27 cellular contexts compared by ENCODE assay signal in the genomic region with DNA sequence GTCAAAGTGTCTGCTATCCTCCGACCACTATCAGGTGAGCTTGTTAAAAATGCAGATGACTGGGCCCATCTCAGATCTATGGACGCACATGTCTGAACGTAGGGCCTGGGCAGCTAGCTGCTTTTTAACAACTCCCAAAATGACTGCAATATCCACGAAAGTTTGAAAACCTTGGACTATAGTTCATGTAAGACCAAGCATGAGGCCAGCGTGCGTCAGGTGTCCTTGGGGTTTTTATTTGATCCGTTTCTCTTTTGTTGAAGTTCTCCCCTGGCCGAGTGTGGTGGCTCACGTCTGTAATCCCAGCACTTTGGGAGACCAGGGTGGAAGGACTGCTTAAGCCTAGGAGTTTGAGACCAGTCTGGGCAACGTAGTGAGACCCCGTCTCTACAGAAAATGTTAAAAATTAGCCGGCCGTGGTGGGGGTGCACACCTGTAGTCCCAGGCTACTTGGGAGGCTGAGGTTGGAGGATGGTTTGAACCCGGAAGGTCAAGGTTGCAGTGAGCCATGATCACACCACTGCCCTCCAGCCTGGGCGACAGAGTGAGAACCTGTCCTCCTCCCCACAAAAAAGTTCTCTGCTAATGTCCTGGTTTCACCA. TPM values are rescaled to one million over a fixed set of nuclear protein-coding genes. Genes with fewer than 3 reads are reported as not detected.
DNase-seq lines count a peak whose midpoint lies in the region; ATAC-seq and TF ChIP-seq lines count a peak whose summit lies in the region.
"Had no signal": no experiment of that assay in that cellular context is flagged by ENCODE, and none has a peak within 500 bp of the region (broad histone marks: within the 10 kb centered on the region; RNA-seq: fewer than 3 reads in every experiment).

No MANE protein-coding gene starts in this region.

- no peaks in the 10 kb centered on the region for H3K27me3 Mint-ChIP-seq in WTC11 (ENCODE audit: low read depth)
- H3K27me3 Mint-ChIP-seq: CD4-positive, alpha-beta memory T cell; CD4-positive, CD25-positive, alpha-beta regulatory T cell had no signal

- no peaks in the 10 kb centered on the region for H3K36me3 ChIP-seq in adrenal gland (replicated peaks in 1 of 2)
- no peaks in the 10 kb centered on the region for H3K36me3 ChIP-seq in sigmoid colon
- H3K36me3 ChIP-seq in smooth muscle cell (ENCODE audit: low read depth), result no peaks in the 10 kb centered on the region
- H3K36me3 ChIP-seq: BE2C, BLaER1 had no signal

- no peak overlapping the region for H2AFZ ChIP-seq in smooth muscle cell (ENCODE audit: low read depth)

- POLR2A ChIA-PET in WTC11 (lab: Charles Lee), result interaction anchor here (0.6 kb wide), 1 partner anchor 148 kb away, joined by 4 read pairs; no protein-coding TSS in a partner anchor

- H3F3A ChIP-seq in smooth muscle cell (ENCODE audit: low read depth), result no peaks in the 10 kb centered on the region

- CTCF ChIA-PET in WTC11 (lab: Charles Lee), result no interaction called here

- 0 out of 2 replicates have a peak overlapping the region, but pooled peaks have one; percentile 5 for H3K27ac Mint-ChIP-seq in WTC11
- H3K27ac Mint-ChIP-seq: CD14-positive monocyte; CD4-positive, alpha-beta memory T cell; CD4-positive, CD25-positive, alpha-beta regulatory T cell; CD8-positive, alpha-beta memory T cell had no signal

- peak overlapping the region in 2 of 5 donors; percentile 51 to 66 for H3K27ac ChIP-seq in adrenal gland
- H3K27ac ChIP-seq in sigmoid colon, result no peak overlapping the region
- H3K27ac ChIP-seq in smooth muscle cell (ENCODE audit: low read depth), result no peak overlapping the region
- H3K27ac ChIP-seq: BLaER1 had no signal

- peaks cover 19% of the 10 kb centered on the region for H3K4me1 Mint-ChIP-seq in WTC11
- H3K4me1 Mint-ChIP-seq: CD4-positive, alpha-beta memory T cell; CD4-positive, CD25-positive, alpha-beta regulatory T cell; CD8-positive, alpha-beta memory T cell had no signal

- H3K79me2 ChIP-seq in smooth muscle cell (ENCODE audit: low read depth), result no peaks in the 10 kb centered on the region

- WGBS in adrenal gland, 4 donors, result 60 to 70% (median 65%) methylated on average over 14 to 15 of the region's 15 CpGs
- 89 to 92% methylated on average over 15 of the region's 15 CpGs for WGBS in sigmoid colon, 2 donors
- WGBS in smooth muscle cell (ENCODE audit: low lambda C conversion rate), result 91% methylated on average over 15 of the region's 15 CpGs

- H3K9me3 Mint-ChIP-seq in WTC11, result no peaks in the 10 kb centered on the region
- H3K9me3 Mint-ChIP-seq: CD14-positive monocyte; CD8-positive, alpha-beta memory T cell had no signal

- H3K27me3 ChIP-seq in adrenal gland (no peaks in the 10 kb centered on the region), sigmoid colon (peaks cover 0 to 15% (median 0%) of the 10 kb centered on the region in 3 donors), smooth muscle cell (ENCODE audit: low read depth) (no peaks in the 10 kb centered on the region)
- H3K27me3 ChIP-seq: BE2C, BLaER1 had no signal

- H3K9me3 ChIP-seq in adrenal gland (replicated peaks in 1 of 3) (no peaks in the 10 kb centered on the region), sigmoid colon (no peaks in the 10 kb centered on the region), smooth muscle cell (replicated peaks; ENCODE audit: low read depth) (no peaks in the 10 kb centered on the region)
- H3K9me3 ChIP-seq: BE2C, BLaER1 had no signal

- no peak overlapping the region for H3K4me2 ChIP-seq in smooth muscle cell
- H3K4me2 ChIP-seq: BLaER1 had no signal

- TF ChIP-seq POLR2A in adrenal gland (IDR thresholded peaks at IDR 0.05) (no peak), sigmoid colon (IDR thresholded peaks at IDR 0.05) (no peak)

- peaks cover 8 to 10% of the 10 kb centered on the region in 2 donors for H3K4me1 ChIP-seq in adrenal gland (replicated peaks in 1 of 2)
- peaks cover 0 to 5% (median 0%) of the 10 kb centered on the region in 4 donors for H3K4me1 ChIP-seq in sigmoid colon
- no peaks in the 10 kb centered on the region for H3K4me1 ChIP-seq in smooth muscle cell (ENCODE audit: low read depth)
- H3K4me1 ChIP-seq: BE2C had no signal

- H3K9ac ChIP-seq in smooth muscle cell (ENCODE audit: low read depth), result no peak overlapping the region
- H3K9ac ChIP-seq: BLaER1 had no signal

- no peak for TF ChIP-seq CTCF in WTC11 (IDR thresholded peaks at IDR 0.05)
- TF ChIP-seq CTCF in adrenal gland (IDR thresholded peaks at IDR 0.05), result no peak
- TF ChIP-seq CTCF in sigmoid colon (IDR thresholded peaks at IDR 0.05), result no peak
- TF ChIP-seq CTCF in smooth muscle cell (IDR thresholded peaks at IDR 0.05; ENCODE audit: borderline replicate concordance, insufficient read depth, poor library complexity, severe bottlenecking), result no peak

- no peak for TF ChIP-seq EP300 in sigmoid colon (IDR thresholded peaks at IDR 0.05)

- H3K36me3 Mint-ChIP-seq in WTC11, result no peaks in the 10 kb centered on the region
- H3K36me3 Mint-ChIP-seq: CD14-positive monocyte; CD4-positive, alpha-beta memory T cell; CD4-positive, CD25-positive, alpha-beta regulatory T cell; CD8-positive, alpha-beta memory T cell had no signal

- H3K4me3 ChIP-seq in adrenal gland (no peak overlapping the region), sigmoid colon (no peak overlapping the region), smooth muscle cell (no peak overlapping the region)
- H3K4me3 ChIP-seq: BLaER1, GM12878 had no signal

- no peak overlapping the region for H3K4me3 Mint-ChIP-seq in WTC11
- H3K4me3 Mint-ChIP-seq: CD4-positive, alpha-beta memory T cell; CD4-positive, CD25-positive, alpha-beta regulatory T cell; CD8-positive, alpha-beta memory T cell had no signal

- ATAC-seq in WTC11, result no peak
- ATAC-seq: GM12878 had no signal

- intact Hi-C loops in adrenal gland (cut with DNase I) (no loop called here), sigmoid colon (cut with DNase I) (no loop called here)

- no peak for DNase-seq in WTC11 (ENCODE audit: low spot score)
- peak in 6 of 7 donors; percentile 62 to 79 (median 69) for DNase-seq in adrenal gland
- DNase-seq in sigmoid colon, result peak; percentile 42
- no peak for DNase-seq in activated T-cell treated with anti-CD3 and anti-CD28 coated beads, Interleukin-2, amount 50 U/mL, for 48 hours
- DNase-seq in smooth muscle cell (lab: John Stamatoyannopoulos, UW; ENCODE audit: unreplicated experiment), result no peak
- DNase-seq: 8988T; ACHN; BE2C; C1 segment of cervical spinal cord; CD4-positive, alpha-beta memory T cell; CD4-positive, CD25-positive, alpha-beta regulatory T cell; CD8-positive, alpha-beta memory T cell; COR-L47; DMS 273 treated with DMSO at 0.1 percent for 48 hours; DMS153; DMS53; DMS79; DND-41; EL; GDM1 had no signal

- H4K20me1 ChIP-seq in smooth muscle cell (ENCODE audit: low read depth), result no peaks in the 10 kb centered on the region
- H4K20me1 ChIP-seq: BLaER1 had no signal

TF ChIP-seq in WTC11, 78 proteins besides CTCF, POLR2A, EP300 and RAD21 (continues in another document):
- no peak for TF ChIP-seq TCF7 (CRISPR knock-in tag; IDR thresholded peaks at IDR 0.05; ENCODE audit: low read depth)
- no peak for TF ChIP-seq IRF2 (CRISPR knock-in tag; IDR thresholded peaks at IDR 0.05; ENCODE audit: borderline replicate concordance, low read depth)
- TF ChIP-seq, protein P1, sequence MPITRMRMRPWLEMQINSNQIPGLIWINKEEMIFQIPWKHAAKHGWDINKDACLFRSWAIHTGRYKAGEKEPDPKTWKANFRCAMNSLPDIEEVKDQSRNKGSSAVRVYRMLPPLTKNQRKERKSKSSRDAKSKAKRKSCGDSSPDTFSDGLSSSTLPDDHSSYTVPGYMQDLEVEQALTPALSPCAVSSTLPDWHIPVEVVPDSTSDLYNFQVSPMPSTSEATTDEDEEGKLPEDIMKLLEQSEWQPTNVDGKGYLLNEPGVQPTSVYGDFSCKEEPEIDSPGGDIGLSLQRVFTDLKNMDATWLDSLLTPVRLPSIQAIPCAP (CRISPR knock-in tag; IDR thresholded peaks at IDR 0.05), result no peak
- TF ChIP-seq, protein P2, sequence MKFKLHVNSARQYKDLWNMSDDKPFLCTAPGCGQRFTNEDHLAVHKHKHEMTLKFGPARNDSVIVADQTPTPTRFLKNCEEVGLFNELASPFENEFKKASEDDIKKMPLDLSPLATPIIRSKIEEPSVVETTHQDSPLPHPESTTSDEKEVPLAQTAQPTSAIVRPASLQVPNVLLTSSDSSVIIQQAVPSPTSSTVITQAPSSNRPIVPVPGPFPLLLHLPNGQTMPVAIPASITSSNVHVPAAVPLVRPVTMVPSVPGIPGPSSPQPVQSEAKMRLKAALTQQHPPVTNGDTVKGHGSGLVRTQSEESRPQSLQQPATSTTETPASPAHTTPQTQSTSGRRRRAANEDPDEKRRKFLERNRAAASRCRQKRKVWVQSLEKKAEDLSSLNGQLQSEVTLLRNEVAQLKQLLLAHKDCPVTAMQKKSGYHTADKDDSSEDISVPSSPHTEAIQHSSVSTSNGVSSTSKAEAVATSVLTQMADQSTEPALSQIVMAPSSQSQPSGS (CRISPR knock-in tag; IDR thresholded peaks at IDR 0.05; ENCODE audit: borderline replicate concordance, low read depth), result no peak
- no peak for TF ChIP-seq GRHL2 (CRISPR knock-in tag; IDR thresholded peaks at IDR 0.05; ENCODE audit: insufficient replicate concordance, severe bottlenecking)

RNA-seq across cellular contexts. Expression of a gene that starts 9.5 kb away (rescaled TPM):
- 6.9 to 8.4 TPM (median 7.6 TPM) in 3 replicates for total RNA-seq in WTC11 (2021)
- total RNA-seq in adrenal gland, result 10 to 100 TPM in 4 of 8 donors, 1 to 10 TPM in 4; 1.2 to 73.1 (median 10.4) TPM
- 10 to 100 TPM in 2 of 3 donors, 1 to 10 TPM in 1; 3.7 to 45.5 (median 35.0) TPM for polyA plus RNA-seq in adrenal gland
- not detected for total RNA-seq in sigmoid colon
- polyA plus RNA-seq in sigmoid colon, result 10 to 100 TPM in 2 of 3 donors, 1 to 10 TPM in 1; 7.8 to 22.7 (median 11.1) TPM
- total RNA-seq in smooth muscle cell, result not detected in 2 replicates
- 1.8 and 6.5 TPM in 2 replicates for polyA plus RNA-seq in smooth muscle cell
- total RNA-seq: A673; CD4-positive, alpha-beta memory T cell; CD4-positive, CD25-positive, alpha-beta regulatory T cell; CD8-positive, alpha-beta memory T cell; Daoy; G401; GM12878 had no signal
- polyA plus RNA-seq: AG04450 had no signal

RNA-seq across cellular contexts. Expression of a gene that starts 14.7 kb away (rescaled TPM):
- total RNA-seq in WTC11 (2021), result 4.4 to 5.2 TPM (median 4.5 TPM) in 3 replicates
- 10 to 100 TPM in 3 of 8 donors, 1 to 10 TPM in 4, not detected in 1; 3.0 to 26.0 (median 5.0) TPM for total RNA-seq in adrenal gland
- polyA plus RNA-seq in adrenal gland, result 10 to 100 TPM in 1 of 3 donors, 1 to 10 TPM in 2; 5.9 to 59.2 (median 7.4) TPM
- under 1 TPM in 1 of 4 donors, not detected in 3; 0.99 TPM for total RNA-seq in sigmoid colon
- under 1 TPM in 1 of 3 donors, not detected in 2; 0.38 TPM for polyA plus RNA-seq in sigmoid colon
- not detected in 2 replicates for total RNA-seq in smooth muscle cell
- polyA plus RNA-seq in smooth muscle cell, result 0.13 TPM in 1 of 2 replicates, not detected in the other
- total RNA-seq: A673; CD4-positive, alpha-beta memory T cell; CD4-positive, CD25-positive, alpha-beta regulatory T cell; CD8-positive, alpha-beta memory T cell; Daoy; G401; GM12878 had no signal
- polyA plus RNA-seq: AG04450; CD14-positive monocyte; CD4-positive, alpha-beta memory T cell; CD4-positive, CD25-positive, alpha-beta regulatory T cell; CD8-positive, alpha-beta memory T cell had no signal

Comparison
In these comparisons a context has a peak if more than half of its experiments do, and no peak if none do; other contexts are left out.
1. DNase-seq: peak in adrenal gland (6 of 7) and sigmoid colon (single experiment); none in WTC11 (single experiment), activated T-cell treated with anti-CD3 and anti-CD28 coated beads, Interleukin-2, amount 50 U/mL, for 48 hours (0 of 2) and smooth muscle cell (single experiment).